22 cellular contexts compared by ENCODE assay signal in the genomic region with DNA sequence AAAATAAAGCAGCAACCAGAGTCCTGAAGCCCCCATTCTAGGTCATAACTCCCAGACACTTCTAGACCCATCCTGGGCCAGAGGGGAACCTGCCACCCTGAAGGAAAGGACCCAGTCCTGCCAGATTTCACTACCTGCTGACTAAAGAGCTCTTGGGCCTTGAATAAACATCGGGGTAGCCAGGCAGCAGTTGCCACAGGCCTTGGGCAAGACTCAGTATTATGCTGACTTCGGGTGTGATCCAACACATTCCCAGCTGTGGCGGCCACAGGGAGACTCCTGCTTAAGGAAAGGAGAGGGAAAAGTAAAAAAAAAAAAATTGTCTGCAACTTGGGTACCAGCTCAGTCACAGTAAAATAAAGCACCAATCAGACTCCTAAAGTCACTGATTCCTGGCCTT.
"Had no signal": no experiment of that assay in that cellular context is flagged by ENCODE, and none has a peak within 500 bp of the region (broad histone marks: within the 10 kb centered on the region; RNA-seq: fewer than 3 reads in every experiment).

No MANE protein-coding gene starts in this region.

- H3K9me3 ChIP-seq: adrenal gland, gastrocnemius medialis, mucosa of descending colon, pancreas, thyroid gland, vagina had no signal

- ATAC-seq: activated CD8-positive, alpha-beta T cell treated with anti-CD3 and anti-CD28 coated beads, Interleukin-2, amount 10 ng/mL, durations not matched to agents 7 days and 5 days; gastrocnemius medialis; heart right ventricle; left cardiac atrium; mucosa of descending colon; pancreas; stimulated activated memory B cell treated with anti-CD40 and anti-IgM and Interleukin-4, amounts not matched to agents 10 μg/mL and 1 μg/mL and 100 μg/mL, for 72 hours had no signal

- H3K27me3 ChIP-seq: adrenal gland, gastrocnemius medialis, heart right ventricle, pancreas, thyroid gland, vagina had no signal

- H3K4me3 Mint-ChIP-seq: activated CD8-positive, alpha-beta T cell treated with anti-CD3 and anti-CD28 coated beads, Interleukin-2, amount 10 ng/mL, durations not matched to agents 7 days and 5 days; activated naive CD4-positive, alpha-beta T cell treated with anti-CD3 and anti-CD28 coated beads, Interleukin-2, amount 50 U/mL, for 24 hours; memory B cell; nephron; stimulated activated memory B cell treated with anti-CD40 and anti-IgM and Interleukin-4, amounts not matched to agents 10 μg/mL and 1 μg/mL and 100 μg/mL, for 72 hours had no signal

- H3K27me3 Mint-ChIP-seq: activated naive CD4-positive, alpha-beta T cell treated with anti-CD3 and anti-CD28 coated beads, Interleukin-2, amount 50 U/mL, for 24 hours had no signal

- H3K27ac Mint-ChIP-seq: activated CD8-positive, alpha-beta T cell treated with anti-CD3 and anti-CD28 coated beads, Interleukin-2, amount 10 ng/mL, durations not matched to agents 7 days and 5 days; activated naive CD4-positive, alpha-beta T cell treated with anti-CD3 and anti-CD28 coated beads, Interleukin-2, amount 50 U/mL, for 24 hours; memory B cell; nephron; stimulated activated memory B cell treated with anti-CD40 and anti-IgM and Interleukin-4, amounts not matched to agents 10 μg/mL and 1 μg/mL and 100 μg/mL, for 72 hours had no signal

- H3K9me3 Mint-ChIP-seq: activated naive CD4-positive, alpha-beta T cell treated with anti-CD3 and anti-CD28 coated beads, Interleukin-2, amount 50 U/mL, for 24 hours; memory B cell; stimulated activated memory B cell treated with anti-CD40 and anti-IgM and Interleukin-4, amounts not matched to agents 10 μg/mL and 1 μg/mL and 100 μg/mL, for 72 hours had no signal

- H3K4me1 ChIP-seq: adrenal gland, gastrocnemius medialis, heart right ventricle, pancreas, thyroid gland, vagina had no signal

- H3K27ac ChIP-seq: adrenal gland, coronary artery, gastrocnemius medialis, heart right ventricle, pancreas, thyroid gland, vagina had no signal

- H3K36me3 Mint-ChIP-seq: activated naive CD4-positive, alpha-beta T cell treated with anti-CD3 and anti-CD28 coated beads, Interleukin-2, amount 50 U/mL, for 24 hours; memory B cell; stimulated activated memory B cell treated with anti-CD40 and anti-IgM and Interleukin-4, amounts not matched to agents 10 μg/mL and 1 μg/mL and 100 μg/mL, for 72 hours had no signal

- H3K4me1 Mint-ChIP-seq: activated naive CD4-positive, alpha-beta T cell treated with anti-CD3 and anti-CD28 coated beads, Interleukin-2, amount 50 U/mL, for 24 hours; memory B cell; nephron; stimulated activated memory B cell treated with anti-CD40 and anti-IgM and Interleukin-4, amounts not matched to agents 10 μg/mL and 1 μg/mL and 100 μg/mL, for 72 hours had no signal

- DNase-seq: activated CD4-positive, alpha-beta T cell treated with anti-CD3 and anti-CD28 coated beads for 4 hours; activated CD8-positive, alpha-beta memory T cell treated with anti-CD3 and anti-CD28 coated beads, Interleukin-2, amount 50 U/mL, for 4 hours; activated CD8-positive, alpha-beta T cell treated with anti-CD3 and anti-CD28 coated beads, Interleukin-2, amount 10 ng/mL, durations not matched to agents 7 days and 5 days; activated effector memory CD4-positive, alpha-beta T cell treated with anti-CD3 and anti-CD28 coated beads, Interleukin-2, amount 50 U/mL, for 16 hours; activated T-cell treated with anti-CD3 and anti-CD28 coated beads, Interleukin-2, amount 50 U/mL, for 48 hours; adrenal gland; caudate nucleus; effector CD8-positive, alpha-beta T cell; gastrocnemius medialis; heart right ventricle; left cardiac atrium; mucosa of descending colon; pancreas; stimulated activated CD4-positive, alpha-beta T cell treated with anti-CD3 and anti-CD28 coated beads, Interleukin-2, amount 100 ng/mL, for 48 hours; T-helper 2 cell; thyroid gland had no signal

- H3K36me3 ChIP-seq: adrenal gland, pancreas, thyroid gland, vagina had no signal

- H3K4me3 ChIP-seq: adrenal gland, coronary artery, gastrocnemius medialis, heart right ventricle, mucosa of descending colon, pancreas, thyroid gland, vagina had no signal
